In genomic region chr12:57130941-57131340, GRCh38 we compare ENCODE assay signal across 1 cellular context.
TF ChIP-seq lines count a peak whose summit lies in the region.

No MANE protein-coding gene starts in this region.

TF ChIP-seq in HepG2, 621 proteins besides CTCF, POLR2A, EP300 and RAD21 (continued from another document and continues in another):
- TF ChIP-seq ZNF746 (CRISPR knock-in tag; IDR thresholded peaks at IDR 0.05) (no peak), TRAFD1 (CRISPR knock-in tag; IDR thresholded peaks at IDR 0.05; ENCODE audit: borderline replicate concordance) (no peak), PRDM15 (CRISPR knock-in tag; IDR thresholded peaks at IDR 0.05) (no peak), ZNF136 (CRISPR knock-in tag; IDR thresholded peaks at IDR 0.05; ENCODE audit: low read depth) (no peak), HIC2 (CRISPR knock-in tag; IDR thresholded peaks at IDR 0.05; ENCODE audit: low read depth) (no peak), ZBTB40 (IDR thresholded peaks at IDR 0.05) (no peak), ZBTB40 (CRISPR knock-in tag; IDR thresholded peaks at IDR 0.05) (no peak), ZNF670 (CRISPR knock-in tag; IDR thresholded peaks at IDR 0.05; ENCODE audit: borderline replicate concordance) (no peak), SP1 (IDR thresholded peaks at IDR 0.05) (no peak), SP1 (CRISPR knock-in tag; IDR thresholded peaks at IDR 0.05) (no peak), ZNF225 (CRISPR knock-in tag; IDR thresholded peaks at IDR 0.05) (no peak), KAT7 (CRISPR knock-in tag; IDR thresholded peaks at IDR 0.05; ENCODE audit: borderline replicate concordance) (no peak), ZFYVE20 (CRISPR knock-in tag; IDR thresholded peaks at IDR 0.05; ENCODE audit: borderline replicate concordance, low read depth) (no peak), CHCHD3 (CRISPR knock-in tag; IDR thresholded peaks at IDR 0.05) (no peak), FOXA1 (IDR thresholded peaks at IDR 0.05) (peak; percentile 35; the same call in 1 of the 2 replicates), FOXA1 (CRISPR knock-in tag; IDR thresholded peaks at IDR 0.05) (peak; percentile 96), ZC3H4 (CRISPR knock-in tag; IDR thresholded peaks at IDR 0.05; ENCODE audit: borderline replicate concordance) (no peak), ZNF264 (CRISPR knock-in tag; IDR thresholded peaks at IDR 0.05) (no peak), ZNF431 (CRISPR knock-in tag; IDR thresholded peaks at IDR 0.05; ENCODE audit: borderline replicate concordance, low read depth) (no peak), TCF12 (IDR thresholded peaks at IDR 0.05) (no peak), TCF12 (CRISPR knock-in tag; IDR thresholded peaks at IDR 0.05) (no peak), ZNF614 (CRISPR knock-in tag; IDR thresholded peaks at IDR 0.05; ENCODE audit: borderline replicate concordance) (peak; percentile 48; the same call in 1 of the 2 replicates), ZNF280B (CRISPR knock-in tag; IDR thresholded peaks at IDR 0.05; ENCODE audit: borderline replicate concordance) (no peak), ZFP90 (CRISPR knock-in tag; IDR thresholded peaks at IDR 0.05; ENCODE audit: borderline replicate concordance) (no peak), GLMP (CRISPR knock-in tag; IDR thresholded peaks at IDR 0.05; ENCODE audit: borderline replicate concordance) (no peak), MLLT10 (CRISPR knock-in tag; IDR thresholded peaks at IDR 0.05) (no peak), ZNF558 (CRISPR knock-in tag; IDR thresholded peaks at IDR 0.05; ENCODE audit: borderline replicate concordance) (no peak), IKZF4 (CRISPR knock-in tag; IDR thresholded peaks at IDR 0.05; ENCODE audit: borderline replicate concordance, low read depth, not compliant biosample characterization) (no peak), ZNF282 (IDR thresholded peaks at IDR 0.05; ENCODE audit: partially characterized antibody) (no peak), HNF4A (CRISPR knock-in tag; IDR thresholded peaks at IDR 0.05) (peak; percentile 97), THAP7 (CRISPR knock-in tag; IDR thresholded peaks at IDR 0.05) (no peak), MTA1 (CRISPR knock-in tag; IDR thresholded peaks at IDR 0.05; ENCODE audit: borderline replicate concordance) (no peak), ZNF83 (CRISPR knock-in tag; IDR thresholded peaks at IDR 0.05; ENCODE audit: borderline replicate concordance) (no peak), RFX1 (IDR thresholded peaks at IDR 0.05) (no peak), KDM6A (CRISPR knock-in tag; IDR thresholded peaks at IDR 0.05; ENCODE audit: low read depth) (no peak), ZNF17 (CRISPR knock-in tag; IDR thresholded peaks at IDR 0.05) (no peak), MTF1 (CRISPR knock-in tag; IDR thresholded peaks at IDR 0.05) (no peak), SAP130 (CRISPR knock-in tag; IDR thresholded peaks at IDR 0.05; ENCODE audit: low read depth) (peak; percentile 90), NCOA2 (CRISPR knock-in tag; IDR thresholded peaks at IDR 0.05) (peak; percentile 58), HMGXB4 (CRISPR knock-in tag; IDR thresholded peaks at IDR 0.05; ENCODE audit: borderline replicate concordance in 1 of 2, low read depth in 1 of 2) (peak in 1 of 2 experiments; percentile 57; a peak in 1 of 4 replicates), SIN3B (IDR thresholded peaks at IDR 0.05; ENCODE audit: low read length) (no peak), KLF16 (CRISPR knock-in tag; IDR thresholded peaks at IDR 0.05) (peak in 1 of 2 experiments; percentile 28; a peak in 1 of 4 replicates), GABPA (IDR thresholded peaks at IDR 0.05; ENCODE audit: low read depth, low read length) (no peak), GABPA (CRISPR knock-in tag; IDR thresholded peaks at IDR 0.05; ENCODE audit: low read depth) (no peak), TAF1 (CRISPR knock-in tag; IDR thresholded peaks at IDR 0.05) (no peak)
